Comparison of ENCODE assay signal across 32 cellular contexts in genomic region chr13:44193731-44194130, GRCh38.
"Had no signal": no experiment of that assay in that cellular context is flagged by ENCODE, and none has a peak within 500 bp of the region (broad histone marks: within the 10 kb centered on the region; RNA-seq: fewer than 3 reads in every experiment).

No MANE protein-coding gene starts in this region.

- H3K36me3 ChIP-seq: left ventricle myocardium inferior, pancreas, prostate gland, suprapubic skin, thoracic aorta, tibial artery, upper lobe of left lung, vagina had no signal

- H3K9me3 ChIP-seq: left ventricle myocardium inferior, mucosa of descending colon, pancreas, prostate gland, suprapubic skin, thoracic aorta, tibial artery, upper lobe of left lung, vagina had no signal

- H3K4me3 ChIP-seq: left ventricle myocardium inferior, lung, mucosa of descending colon, pancreas, prostate gland, skin epidermis, suprapubic skin, thoracic aorta, tibial artery, upper lobe of left lung, vagina had no signal

- H3K27ac ChIP-seq: left ventricle myocardium inferior, pancreas, prostate gland, skin epidermis, suprapubic skin, thoracic aorta, tibial artery, upper lobe of left lung, vagina had no signal

- H3K4me1 ChIP-seq: prostate gland, vagina had no signal

- FAIRE-seq: islet of Langerhans, kidney, pancreas had no signal

- H3K9me3 Mint-ChIP-seq: immature natural killer cell; natural killer cell treated with Interleukin-12 subunit alpha and Interleukin-12 subunit beta and Interleukin-15 and Interleukin-18, amount 100 ng/mL, for 72 hours; stimulated activated effector memory CD8-positive, alpha-beta T cell treated with anti-CD3 and anti-CD28 coated beads, Interleukin-12 subunit alpha, Interleukin-12 subunit beta, amount 100 ng/mL, for 72 hours had no signal

- DNase-seq: hypothalamus; immature natural killer cell; kidney; left colon; left ventricle myocardium inferior; mesendoderm; midbrain; mucosa of descending colon; naive thymus-derived CD4-positive, alpha-beta T cell; nucleus accumbens; pancreas; posterior cingulate gyrus; retina; right cardiac atrium; stimulated activated CD4-positive, alpha-beta T cell treated with anti-CD3 and anti-CD28 coated beads, Interleukin-12 subunit alpha, Interleukin-12 subunit beta, amount 100 ng/mL, for 4 hours; stimulated activated CD4-positive, alpha-beta T cell treated with anti-CD3 and anti-CD28 coated beads, Interleukin-15, amount 100 ng/mL, for 24 hours; stimulated activated CD4-positive, alpha-beta T cell treated with anti-CD3 and anti-CD28 coated beads, Interleukin-2, amount 100 ng/mL, for 24 hours; stimulated activated CD4-positive, alpha-beta T cell treated with anti-CD3 and anti-CD28 coated beads, Interleukin-4, amount 100 ng/mL, for 1 hour; stimulated activated naive CD4-positive, alpha-beta T cell; tibial artery; upper lobe of left lung had no signal

- H3K36me3 Mint-ChIP-seq: immature natural killer cell; natural killer cell treated with Interleukin-12 subunit alpha and Interleukin-12 subunit beta and Interleukin-15 and Interleukin-18, amount 100 ng/mL, for 72 hours; stimulated activated effector memory CD8-positive, alpha-beta T cell treated with anti-CD3 and anti-CD28 coated beads, Interleukin-12 subunit alpha, Interleukin-12 subunit beta, amount 100 ng/mL, for 72 hours had no signal

- ATAC-seq: left colon; mucosa of descending colon; naive thymus-derived CD4-positive, alpha-beta T cell; natural killer cell treated with Interleukin-12 subunit alpha and Interleukin-12 subunit beta and Interleukin-15 and Interleukin-18, amount 100 ng/mL, for 72 hours; pancreas; right cardiac atrium; sciatic nerve; stimulated activated effector memory CD8-positive, alpha-beta T cell treated with anti-CD3 and anti-CD28 coated beads, Interleukin-12 subunit alpha, Interleukin-12 subunit beta, amount 100 ng/mL, for 72 hours had no signal

- H3K4me3 Mint-ChIP-seq: immature natural killer cell; naive thymus-derived CD4-positive, alpha-beta T cell; natural killer cell treated with Interleukin-12 subunit alpha and Interleukin-12 subunit beta and Interleukin-15 and Interleukin-18, amount 100 ng/mL, for 72 hours; stimulated activated effector memory CD8-positive, alpha-beta T cell treated with anti-CD3 and anti-CD28 coated beads, Interleukin-12 subunit alpha, Interleukin-12 subunit beta, amount 100 ng/mL, for 72 hours; stimulated activated naive CD8-positive, alpha-beta T cell treated with anti-CD3 and anti-CD28 coated beads, Interleukin-15, Interleukin-2, amounts not matched to agents 100 ng/mL and 50 ng/mL, for 24 hours had no signal

- H3K27ac Mint-ChIP-seq: immature natural killer cell; natural killer cell treated with Interleukin-12 subunit alpha and Interleukin-12 subunit beta and Interleukin-15 and Interleukin-18, amount 100 ng/mL, for 72 hours; stimulated activated effector memory CD8-positive, alpha-beta T cell treated with anti-CD3 and anti-CD28 coated beads, Interleukin-12 subunit alpha, Interleukin-12 subunit beta, amount 100 ng/mL, for 72 hours; stimulated activated naive CD8-positive, alpha-beta T cell treated with anti-CD3 and anti-CD28 coated beads, Interleukin-15, Interleukin-2, amounts not matched to agents 100 ng/mL and 50 ng/mL, for 24 hours had no signal

- H3K27me3 ChIP-seq: pancreas, suprapubic skin, tibial artery, upper lobe of left lung, vagina had no signal
